ENCODE assay signal across 18 cellular contexts in genomic region chr18:5431836-5432575, GRCh38.
"Had no signal": no experiment of that assay in that cellular context is flagged by ENCODE, and none has a peak within 500 bp of the region (broad histone marks: within the 10 kb centered on the region; RNA-seq: fewer than 3 reads in every experiment).

No MANE protein-coding gene starts in this region.

- H3K27ac Mint-ChIP-seq: effector memory CD8-positive, alpha-beta T cell; memory B cell; natural killer cell; stimulated activated naive CD8-positive, alpha-beta T cell treated with anti-CD3 and anti-CD28 coated beads, Interleukin-15, Interleukin-2, amounts not matched to agents 100 ng/mL and 50 ng/mL, for 24 hours; T-cell; type B pancreatic cell had no signal

- H3K9me3 ChIP-seq: heart right ventricle, left ventricle myocardium inferior, prostate gland, sigmoid colon, spleen had no signal

- H3K27me3 ChIP-seq: heart right ventricle, sigmoid colon, spleen had no signal

- H3K27me3 Mint-ChIP-seq: type B pancreatic cell had no signal

- H3K4me1 Mint-ChIP-seq: memory B cell, natural killer cell, T-cell had no signal

- H3K36me3 ChIP-seq: left ventricle myocardium inferior, prostate gland had no signal

- DNase-seq: activated CD4-positive, alpha-beta T cell treated with anti-CD3 and anti-CD28 coated beads, Interleukin-2, amount 50 U/mL, for 1 hour; activated naive CD4-positive, alpha-beta T cell treated with anti-CD3 and anti-CD28 coated beads, Interleukin-2, amount 50 U/mL, for 16 hours; activated T-cell treated with anti-CD3 and anti-CD28 coated beads, Interleukin-2, amount 50 U/mL, for 1 hour; cortex of kidney; effector memory CD8-positive, alpha-beta T cell; heart right ventricle; left ventricle myocardium inferior; natural killer cell; nucleus accumbens; sigmoid colon; spleen; T-cell; T-helper 9 cell had no signal

- H3K4me1 ChIP-seq: heart right ventricle, left ventricle myocardium inferior, prostate gland, sigmoid colon, spleen had no signal

- H3K27ac ChIP-seq: epithelial cell of prostate, heart right ventricle, left ventricle myocardium inferior, prostate gland, sigmoid colon, spleen had no signal

- H3K4me3 ChIP-seq: heart right ventricle, left ventricle myocardium inferior, prostate gland, sigmoid colon, spleen had no signal

- H3K36me3 Mint-ChIP-seq: memory B cell, natural killer cell, T-cell had no signal

- H3K9me3 Mint-ChIP-seq: effector memory CD8-positive, alpha-beta T cell; memory B cell; natural killer cell; stimulated activated naive CD8-positive, alpha-beta T cell treated with anti-CD3 and anti-CD28 coated beads, Interleukin-15, Interleukin-2, amounts not matched to agents 100 ng/mL and 50 ng/mL, for 24 hours; T-cell; type B pancreatic cell had no signal

- H3K4me3 Mint-ChIP-seq: effector memory CD8-positive, alpha-beta T cell; memory B cell; natural killer cell; stimulated activated naive CD8-positive, alpha-beta T cell treated with anti-CD3 and anti-CD28 coated beads, Interleukin-15, Interleukin-2, amounts not matched to agents 100 ng/mL and 50 ng/mL, for 24 hours; T-cell; type B pancreatic cell had no signal
